Comparison of ENCODE assay signal across 10 cellular contexts in the genomic region with DNA sequence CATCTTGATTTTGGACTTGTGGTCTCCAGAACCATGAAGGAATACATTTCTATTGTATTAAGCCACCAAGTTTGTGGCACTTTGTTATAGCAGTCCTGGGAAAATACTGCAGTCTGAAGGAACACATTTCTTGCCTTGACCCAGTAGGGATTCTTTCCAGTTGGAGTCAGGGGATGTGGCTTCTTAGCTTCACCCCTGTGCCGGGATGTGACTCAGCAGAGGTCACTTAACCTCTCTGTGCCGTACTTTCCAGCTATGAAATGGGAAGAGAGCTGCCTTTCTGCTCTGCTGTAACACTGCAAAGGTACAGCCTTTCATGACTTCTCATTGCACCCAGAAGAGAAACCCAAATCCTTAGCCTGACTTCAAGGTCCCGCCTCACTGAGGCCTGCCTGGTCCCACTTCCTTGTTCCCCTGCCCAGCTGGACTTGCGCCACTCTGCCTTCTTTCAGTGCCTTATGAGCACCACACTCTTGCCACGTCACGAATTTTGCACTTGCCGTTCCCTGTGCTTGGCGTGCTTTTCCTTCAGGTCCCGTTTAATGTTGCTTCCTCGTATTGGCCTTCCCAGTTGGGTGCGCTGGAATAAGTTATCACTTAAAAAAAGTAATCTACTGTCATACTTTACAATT. TPM values are rescaled to one million over a fixed set of nuclear protein-coding genes. Genes with fewer than 3 reads are reported as not detected.
A peak's percentile ranks its signal among the peaks of the same experiment; 100 is the strongest.
DNase-seq lines count a peak whose midpoint lies in the region; ATAC-seq and TF ChIP-seq lines count a peak whose summit lies in the region.
"Had no signal": no experiment of that assay in that cellular context is flagged by ENCODE, and none has a peak within 500 bp of the region (broad histone marks: within the 10 kb centered on the region; RNA-seq: fewer than 3 reads in every experiment).

No MANE protein-coding gene starts in this region.

- no peaks in the 10 kb centered on the region for H3K79me2 ChIP-seq in fibroblast of lung (ENCODE audit: control insufficient read depth, insufficient read depth, low read length)

- H3K36me3 ChIP-seq in Panc1 (ENCODE audit: control insufficient read depth, insufficient read depth, low read length) = no peaks in the 10 kb centered on the region
- no peaks in the 10 kb centered on the region for H3K36me3 ChIP-seq in fibroblast of lung (ENCODE audit: control insufficient read depth, insufficient read depth, low read length)

- no peak for TF ChIP-seq CTCF in Panc1 (IDR thresholded peaks at IDR 0.05)
- no peak for TF ChIP-seq CTCF in fibroblast of lung (conservative IDR thresholded peaks at IDR 0.05 in 1 of 2, IDR thresholded peaks at IDR 0.05 in 1 of 2; ENCODE audit: low read depth in 1 of 2, low read length in 2 of 2)

- intact Hi-C loops in Panc1 (cut with micrococcal nuclease; ENCODE audit: unreplicated experiment) (no loop called here), posterior vena cava (cut with DNase I) (no loop called here)

- no peak overlapping the region for H3K9ac ChIP-seq in fibroblast of lung (ENCODE audit: insufficient read depth, low read length)

- no peaks in the 10 kb centered on the region for H4K20me1 ChIP-seq in fibroblast of lung (ENCODE audit: control insufficient read depth, extremely low read depth, insufficient read depth, low read length)

- no peaks in the 10 kb centered on the region for H3K4me1 ChIP-seq in Panc1 (ENCODE audit: control insufficient read depth, insufficient read depth, low read length)
- H3K4me1 ChIP-seq in fibroblast of lung (ENCODE audit: control insufficient read depth, extremely low read depth, insufficient read depth, low read length) = peaks cover 5% of the 10 kb centered on the region

- H3K4me3 ChIP-seq in Panc1 (ENCODE audit: low read depth in 2 of 2, low read length in 2 of 2) = no peak overlapping the region
- no peak overlapping the region for H3K4me3 ChIP-seq in fibroblast of lung (replicated peaks in 1 of 4; ENCODE audit: control extremely low read depth in 1 of 4, insufficient read depth in 1 of 4, low read depth in 3 of 4, low read length in 4 of 4)
- H3K4me3 ChIP-seq: SK-N-MC had no signal

- H3K9me3 ChIP-seq in Panc1 (ENCODE audit: control insufficient read depth, insufficient read depth, low read depth, low read length) = no peaks in the 10 kb centered on the region
- H3K9me3 ChIP-seq in fibroblast of lung (ENCODE audit: control insufficient read depth, insufficient read depth, low read depth, low read length) = no peaks in the 10 kb centered on the region

- H3K27me3 ChIP-seq in Panc1 (ENCODE audit: control insufficient read depth, insufficient read depth, low read length) = no peaks in the 10 kb centered on the region
- H3K27me3 ChIP-seq in fibroblast of lung (ENCODE audit: control insufficient read depth, insufficient read depth, low read length) = no peaks in the 10 kb centered on the region

- H3K4me2 ChIP-seq in fibroblast of lung (ENCODE audit: extremely low read depth, insufficient read depth, low read length) = peak overlapping the region; percentile 16

- DNase-seq in EL = peak; percentile 90
- DNase-seq in Panc1 (ENCODE audit: low read depth, low spot score) = no peak
- DNase-seq in fibroblast of lung (ENCODE audit: low read depth in 2 of 2) = peak; percentile 67 to 92
- peak; percentile 87 for DNase-seq in posterior vena cava (ENCODE audit: low spot score)
- no peak for DNase-seq in epidermal melanocyte (ENCODE audit: insufficient read length, low spot score)
- DNase-seq in NCI-H1436 treated with DMSO at 0.1 percent for 48 hours (lab: John Stamatoyannopoulos, UW) = no peak
- DNase-seq in occipital lobe (lab: John Stamatoyannopoulos, UW) = no peak
- DNase-seq: Karpas-422 had no signal

- CTCF ChIA-PET in Panc1 (lab: Charles Lee) = no interaction called here

- peak; percentile 60; the same call in 1 of the 2 replicates for ATAC-seq in Panc1
- ATAC-seq in HG03045 (IDR thresholded peaks at IDR 0.05; ENCODE audit: unreplicated experiment) = no peak

- BruUV-seq in Panc1 (replicated peaks; lab: Mats Ljungman, UMichigan) = no TSS peak

- in situ Hi-C loops in Panc1 (cut with HindIII; ENCODE audit: low pct_unique_long_range_greater_than_20kb, low sequenced_read_pairs) = no loop called here

- H3K27ac ChIP-seq in Panc1 (ENCODE audit: low read length) = no peak overlapping the region
- H3K27ac ChIP-seq in fibroblast of lung (ENCODE audit: insufficient read depth, low read length) = peak overlapping the region; percentile 34
- H3K27ac ChIP-seq: SK-N-MC had no signal

- no peak overlapping the region for H2AFZ ChIP-seq in fibroblast of lung (ENCODE audit: low read length)

- POLR2A ChIA-PET in Panc1 (lab: Charles Lee) = no interaction called here

RNA-seq across cellular contexts. Expression of gene CHST11, which starts 24.2 kb away (rescaled TPM):
- total RNA-seq in Panc1 (2021; ENCODE audit: unreplicated experiment) = 11.4 TPM
- 9.5 TPM for polyA plus RNA-seq in Panc1 (2012; ENCODE audit: insufficient read length)
- total RNA-seq in fibroblast of lung = 2.6 and 3.5 TPM in 2 replicates
- 9.0 and 9.1 TPM in 2 replicates for polyA plus RNA-seq in fibroblast of lung
- polyA plus RNA-seq in fibroblast of lung (2012) = 8.4 and 8.6 TPM in 2 replicates
- 27.5 and 49.4 TPM in 2 replicates for polyA minus RNA-seq in fibroblast of lung (ENCODE audit: low replicate concordance)
- total RNA-seq in posterior vena cava = 10 to 100 TPM; 17.1 to 17.4 TPM
- 29.0 TPM for total RNA-seq in occipital lobe

Comparison
In these comparisons a context has a peak if more than half of its experiments do, and no peak if none do; other contexts are left out.
1. DNase-seq: peak in EL (single experiment), fibroblast of lung (2 of 2) and posterior vena cava (single experiment); none in Panc1 (single experiment), epidermal melanocyte (single experiment), NCI-H1436 treated with DMSO at 0.1 percent for 48 hours (single experiment) and occipital lobe (single experiment).